12 cellular contexts compared by ENCODE assay signal in genomic region chr5:2756764-2757163, GRCh38. TPM values are rescaled to one million over a fixed set of nuclear protein-coding genes. Genes with fewer than 3 reads are reported as not detected.
DNase-seq lines count a peak whose midpoint lies in the region; ATAC-seq and TF ChIP-seq lines count a peak whose summit lies in the region.
"Had no signal": no experiment of that assay in that cellular context is flagged by ENCODE, and none has a peak within 500 bp of the region (broad histone marks: within the 10 kb centered on the region; RNA-seq: fewer than 3 reads in every experiment).

No MANE protein-coding gene starts in this region.

- no peak for DNase-seq in SK-N-SH
- DNase-seq in brain microvascular endothelial cell: no peak
- DNase-seq in kidney epithelial cell (ENCODE audit: low read depth): no peak
- no peak for DNase-seq in activated CD4-positive, alpha-beta T cell treated with anti-CD3 and anti-CD28 coated beads, Interleukin-2, amount 10 ng/mL, durations not matched to agents 7 days and 5 days
- DNase-seq: activated CD8-positive, alpha-beta memory T cell treated with anti-CD3 and anti-CD28 coated beads for 24 hours; NCI-H1105 treated with DMSO at 0.1 percent for 48 hours; PC-9 had no signal

- TF ChIP-seq RAD21 in SK-N-SH (IDR thresholded peaks at IDR 0.05; ENCODE audit: low read length): no peak

- POLR2A ChIA-PET in SK-N-SH (lab: Yijun Ruan, JAX): no interaction called here
- POLR2A ChIA-PET in activated CD4-positive, alpha-beta T cell treated with anti-CD3 and anti-CD28 coated beads, Interleukin-2, amount 10 ng/mL, durations not matched to agents 7 days and 5 days (lab: Charles Lee): no interaction called here

- ATAC-seq in SK-N-SH treated with all-trans-retinoic acid at 6 μM for 48 hours (no peak), HG03342 (IDR thresholded peaks at IDR 0.05; ENCODE audit: unreplicated experiment) (no peak), HG03039 (IDR thresholded peaks at IDR 0.05; ENCODE audit: unreplicated experiment) (no peak)

- in situ Hi-C loops in brain microvascular endothelial cell (cut with HindIII; ENCODE audit: low pct_ligation_motif_present, low sequenced_read_pairs): no loop called here

- H3K27ac ChIP-seq in SK-N-SH (ENCODE audit: low read depth in 2 of 2, low read length in 1 of 2) (no peak overlapping the region), brain microvascular endothelial cell (no peak overlapping the region), stomach smooth muscle (ENCODE audit: low read length) (no peak overlapping the region)
- H3K27ac ChIP-seq: PC-9 had no signal

- peaks cover 2% of the 10 kb centered on the region for H3K36me3 Mint-ChIP-seq in activated CD4-positive, alpha-beta T cell treated with anti-CD3 and anti-CD28 coated beads, Interleukin-2, amount 10 ng/mL, durations not matched to agents 7 days and 5 days (ENCODE audit: low read depth)

- no peak overlapping the region for H3K4me3 Mint-ChIP-seq in activated CD4-positive, alpha-beta T cell treated with anti-CD3 and anti-CD28 coated beads, Interleukin-2, amount 10 ng/mL, durations not matched to agents 7 days and 5 days

- H3K9me3 ChIP-seq in SK-N-SH (no peaks in the 10 kb centered on the region), stomach smooth muscle (ENCODE audit: control insufficient read depth in 2 of 2, low read length in 2 of 2) (no peaks in the 10 kb centered on the region)

- peaks cover 52% of the 10 kb centered on the region for H3K27me3 Mint-ChIP-seq in activated CD4-positive, alpha-beta T cell treated with anti-CD3 and anti-CD28 coated beads, Interleukin-2, amount 10 ng/mL, durations not matched to agents 7 days and 5 days

- no peak overlapping the region for H3K27ac Mint-ChIP-seq in activated CD4-positive, alpha-beta T cell treated with anti-CD3 and anti-CD28 coated beads, Interleukin-2, amount 10 ng/mL, durations not matched to agents 7 days and 5 days
- H3K27ac Mint-ChIP-seq: memory B cell had no signal

- TF ChIP-seq EP300 in SK-N-SH (IDR thresholded peaks at IDR 0.05; ENCODE audit: borderline replicate concordance in 1 of 2, low read depth in 1 of 2, low read length in 1 of 2): no peak

- WGBS in SK-N-SH (ENCODE audit: low lambda C conversion rate): 19% methylated on average over 32 of the region's 32 CpGs

- no peak overlapping the region for H3K4me3 ChIP-seq in SK-N-SH (ENCODE audit: low read depth in 2 of 2, low read length in 1 of 2)
- H3K4me3 ChIP-seq in brain microvascular endothelial cell (ENCODE audit: low read depth, low read length): peak overlapping the region; percentile 12
- H3K4me3 ChIP-seq in kidney epithelial cell (ENCODE audit: low read depth, low read length): peak overlapping the region; percentile 31
- peak overlapping the region; percentile 47 to 48 for H3K4me3 ChIP-seq in stomach smooth muscle (ENCODE audit: low read length in 2 of 2)
- H3K4me3 ChIP-seq: PC-9 had no signal

- H3K36me3 ChIP-seq in SK-N-SH (replicated peaks in 1 of 2; ENCODE audit: control insufficient read depth in 1 of 2, insufficient read depth in 2 of 2, low read length in 1 of 2) (no peaks in the 10 kb centered on the region), brain microvascular endothelial cell (replicated peaks) (no peaks in the 10 kb centered on the region), kidney epithelial cell (ENCODE audit: control insufficient read depth, insufficient read depth, low read length) (no peaks in the 10 kb centered on the region), stomach smooth muscle (ENCODE audit: control insufficient read depth in 2 of 2, insufficient read depth in 2 of 2, low read length in 2 of 2) (no peaks in the 10 kb centered on the region)

- no peaks in the 10 kb centered on the region for H4K20me1 ChIP-seq in SK-N-SH (ENCODE audit: insufficient read depth)

- no peaks in the 10 kb centered on the region for H3K4me1 ChIP-seq in SK-N-SH (ENCODE audit: control insufficient read depth in 1 of 2, insufficient read depth in 2 of 2, low read depth in 1 of 2, low read length in 1 of 2)
- peaks cover 24% of the 10 kb centered on the region for H3K4me1 ChIP-seq in stomach smooth muscle (ENCODE audit: control insufficient read depth, insufficient read depth, low read length)

- H3K4me1 Mint-ChIP-seq in activated CD4-positive, alpha-beta T cell treated with anti-CD3 and anti-CD28 coated beads, Interleukin-2, amount 10 ng/mL, durations not matched to agents 7 days and 5 days: peaks cover 5% of the 10 kb centered on the region

- CTCF ChIA-PET in SK-N-SH (lab: Yijun Ruan, JAX): no interaction called here
- CTCF ChIA-PET in activated CD4-positive, alpha-beta T cell treated with anti-CD3 and anti-CD28 coated beads, Interleukin-2, amount 10 ng/mL, durations not matched to agents 7 days and 5 days (lab: Charles Lee): no interaction called here

- no peak overlapping the region for H2AFZ ChIP-seq in SK-N-SH (ENCODE audit: low read depth)
- H2AFZ ChIP-seq: PC-9 had no signal

- H3F3A ChIP-seq in SK-N-SH (replicated peaks; ENCODE audit: insufficient read depth): no peaks in the 10 kb centered on the region

- H3K9ac ChIP-seq in SK-N-SH (no peak overlapping the region), stomach smooth muscle (ENCODE audit: low read length in 2 of 2) (no peak overlapping the region)

- H3K4me2 ChIP-seq in SK-N-SH: peak overlapping the region; percentile 55; the same call in 1 of the 2 replicates

- peaks cover 77% of the 10 kb centered on the region for H3K27me3 ChIP-seq in SK-N-SH (ENCODE audit: insufficient read depth)
- peaks cover 45% of the 10 kb centered on the region for H3K27me3 ChIP-seq in brain microvascular endothelial cell (replicated peaks)
- H3K27me3 ChIP-seq in kidney epithelial cell (ENCODE audit: control insufficient read depth, insufficient read depth, low read length): peaks cover 59% of the 10 kb centered on the region
- H3K27me3 ChIP-seq in stomach smooth muscle (ENCODE audit: control insufficient read depth in 1 of 2, insufficient read depth in 2 of 2, low read length in 2 of 2): peaks cover 56 to 71% of the 10 kb centered on the region in 2 donors

- H3K9me3 Mint-ChIP-seq in activated CD4-positive, alpha-beta T cell treated with anti-CD3 and anti-CD28 coated beads, Interleukin-2, amount 10 ng/mL, durations not matched to agents 7 days and 5 days: no peaks in the 10 kb centered on the region

- no peak for TF ChIP-seq CTCF in SK-N-SH (IDR thresholded peaks at IDR 0.05)
- TF ChIP-seq CTCF in brain microvascular endothelial cell (IDR thresholded peaks at IDR 0.05; ENCODE audit: low read depth, low read length, missing control alignments): no peak
- no peak for TF ChIP-seq CTCF in kidney epithelial cell (IDR thresholded peaks at IDR 0.05; ENCODE audit: insufficient read depth, low read length, poor library complexity, severe bottlenecking)

- no peaks in the 10 kb centered on the region for H3K9me2 ChIP-seq in SK-N-SH

- H3K79me2 ChIP-seq in SK-N-SH (ENCODE audit: insufficient read depth): no peaks in the 10 kb centered on the region

TF ChIP-seq in SK-N-SH, 30 proteins besides CTCF, POLR2A, EP300 and RAD21 (continues in another document):
- TF ChIP-seq USF2 (IDR thresholded peaks at IDR 0.05; ENCODE audit: borderline replicate concordance, low read depth, low read length) (no peak), NFIC (IDR thresholded peaks at IDR 0.05; ENCODE audit: borderline replicate concordance) (no peak), PBX3 (IDR thresholded peaks at IDR 0.05) (no peak), SMC3 (IDR thresholded peaks at IDR 0.05; ENCODE audit: low read depth, low read length) (no peak)

TF ChIP-seq in SK-N-SH treated with all-trans-retinoic acid at 6 μM for 48 hours, 23 proteins besides CTCF, POLR2A, EP300 and RAD21 (continues in another document):
- no peak for TF ChIP-seq ISL1 (CRISPR knock-in tag; IDR thresholded peaks at IDR 0.05)
- TF ChIP-seq ZNF70 (CRISPR knock-in tag; IDR thresholded peaks at IDR 0.05): no peak
- TF ChIP-seq PATZ1 (CRISPR knock-in tag; IDR thresholded peaks at IDR 0.05; ENCODE audit: borderline replicate concordance): no peak
- TF ChIP-seq BACH2 (CRISPR knock-in tag; IDR thresholded peaks at IDR 0.05; ENCODE audit: borderline replicate concordance): no peak
- no peak for TF ChIP-seq RARB (CRISPR knock-in tag; IDR thresholded peaks at IDR 0.05)

RNA-seq across cellular contexts. Expression of gene IRX2, which starts 5.3 kb away (rescaled TPM):
- polyA plus RNA-seq in SK-N-SH (2012; rRNA removed): not detected in 2 replicates
- polyA plus RNA-seq in SK-N-SH (2012; cell fraction: cytosol; rRNA removed): not detected in 2 replicates
- polyA plus RNA-seq in SK-N-SH (2012; cell fraction: nucleus; rRNA removed): not detected in 2 replicates
- total RNA-seq in kidney epithelial cell: 2.8 and 5.5 TPM in 2 replicates
- not detected for total RNA-seq in activated CD4-positive, alpha-beta T cell treated with anti-CD3 and anti-CD28 coated beads, Interleukin-2, amount 10 ng/mL, durations not matched to agents 7 days and 5 days
- total RNA-seq: PC-9 had no signal

Comparison
In these comparisons a context has a peak if more than half of its experiments do, and no peak if none do; other contexts are left out.
1. H3K4me3 ChIP-seq: peak in brain microvascular endothelial cell (single experiment), kidney epithelial cell (single experiment) and stomach smooth muscle (2 of 2); none in SK-N-SH (0 of 2).